Comparison of ENCODE assay signal across 10 cellular contexts in the genomic region with DNA sequence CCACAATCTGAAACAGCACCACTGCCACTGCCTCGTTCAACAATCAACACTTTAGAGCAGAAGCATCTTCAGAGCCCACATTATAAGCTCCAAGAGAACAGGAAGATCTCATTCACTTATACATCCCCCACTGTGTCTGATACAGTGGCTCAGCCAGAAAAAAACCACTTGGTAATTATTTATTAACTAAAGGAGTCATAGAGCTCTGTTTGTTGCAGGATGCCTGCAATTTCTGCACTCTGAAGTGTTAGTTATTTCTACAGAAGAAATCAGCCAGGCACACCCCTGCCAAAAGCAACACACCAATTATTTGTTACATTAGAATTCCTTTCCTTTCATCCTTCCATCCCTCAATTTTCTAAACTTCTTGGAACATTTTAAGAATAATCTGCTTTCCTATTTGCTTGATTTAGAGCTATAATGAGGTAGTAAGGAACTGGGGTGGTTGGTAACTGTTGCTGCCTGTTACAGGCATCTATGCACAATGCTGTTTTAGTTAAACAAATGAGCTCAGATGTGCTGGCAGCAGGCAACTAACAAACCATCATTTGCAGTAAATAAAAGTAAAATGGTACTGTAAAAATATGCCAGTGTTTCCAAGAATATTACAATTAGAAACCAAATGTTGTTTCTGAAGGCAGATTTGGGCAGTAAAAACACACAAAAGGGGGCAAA. TPM values are rescaled to one million over a fixed set of nuclear protein-coding genes. Genes with fewer than 3 reads are reported as not detected.
A peak's percentile ranks its signal among the peaks of the same experiment; 100 is the strongest.
DNase-seq lines count a peak whose midpoint lies in the region; ATAC-seq and TF ChIP-seq lines count a peak whose summit lies in the region.
"Had no signal": no experiment of that assay in that cellular context is flagged by ENCODE, and none has a peak within 500 bp of the region (broad histone marks: within the 10 kb centered on the region; RNA-seq: fewer than 3 reads in every experiment).

No MANE protein-coding gene starts in this region.

- H3K79me2 ChIP-seq in GM23338 (replicated peaks; ENCODE audit: insufficient read depth), result peaks cover 12% of the 10 kb centered on the region

- H3K4me3 ChIP-seq in GM23338 (no peak overlapping the region), testis (no peak overlapping the region)
- H3K4me3 ChIP-seq: mucosa of descending colon had no signal

- H3K9me3 ChIP-seq in testis, result no peaks in the 10 kb centered on the region
- H3K9me3 ChIP-seq: mucosa of descending colon had no signal

- no peaks in the 10 kb centered on the region for H3K9me2 ChIP-seq in GM23338 (ENCODE audit: insufficient read depth)

- H3K4me1 ChIP-seq in GM23338 (ENCODE audit: insufficient read depth) (peaks cover 10% of the 10 kb centered on the region), testis (peaks cover 8% of the 10 kb centered on the region)

- H3K36me3 Mint-ChIP-seq in GM23338 (ENCODE audit: low read depth) (peaks cover 3% of the 10 kb centered on the region; the same call in 2 of the 3 replicates), memory B cell (peaks cover 5% of the 10 kb centered on the region)
- peaks cover 4% of the 10 kb centered on the region for H3K36me3 Mint-ChIP-seq in activated naive CD4-positive, alpha-beta T cell treated with anti-CD3 and anti-CD28 coated beads for 36 hours (ENCODE audit: low read depth)

- peak; percentile 90 for DNase-seq in DMS53 (lab: John Stamatoyannopoulos, UW)
- DNase-seq in GM23338 (ENCODE audit: low spot score), result no peak
- peak; percentile 27 for DNase-seq in amniotic epithelial cell (ENCODE audit: low read depth)
- DNase-seq in memory B cell (ENCODE audit: low spot score in 2 of 2), result no peak
- no peak for DNase-seq in D341Med (ENCODE audit: low spot score)
- DNase-seq in anterior cingulate cortex (lab: John Stamatoyannopoulos, UW), result no peak
- DNase-seq in testis, result no peak
- DNase-seq in activated naive CD4-positive, alpha-beta T cell treated with anti-CD3 and anti-CD28 coated beads for 36 hours, result no peak
- DNase-seq: DND-41, mucosa of descending colon had no signal

- H3K9me3 Mint-ChIP-seq in GM23338 (no peaks in the 10 kb centered on the region), memory B cell (no peaks in the 10 kb centered on the region)
- peaks cover 5% of the 10 kb centered on the region for H3K9me3 Mint-ChIP-seq in activated naive CD4-positive, alpha-beta T cell treated with anti-CD3 and anti-CD28 coated beads for 36 hours

- H3F3A ChIP-seq in GM23338 (replicated peaks; ENCODE audit: low read depth), result no peaks in the 10 kb centered on the region

- no peak for TF ChIP-seq POLR2A in testis (IDR thresholded peaks at IDR 0.05)

- TF ChIP-seq CTCF in GM23338 (conservative IDR thresholded peaks at IDR 0.05; ENCODE audit: low read depth in 2 of 2), result no peak
- TF ChIP-seq CTCF in testis (IDR thresholded peaks at IDR 0.05), result no peak

- ATAC-seq in GM23338 (no peak), memory B cell (ENCODE audit: low read depth) (no peak)
- ATAC-seq: mucosa of descending colon had no signal

- H4K20me1 ChIP-seq in GM23338 (replicated peaks; ENCODE audit: insufficient read depth), result no peaks in the 10 kb centered on the region; the same call in 1 of the 2 replicates

- H3K4me1 Mint-ChIP-seq in GM23338 (peaks cover 16% of the 10 kb centered on the region), memory B cell (peaks cover 40% of the 10 kb centered on the region)
- H3K4me1 Mint-ChIP-seq in activated naive CD4-positive, alpha-beta T cell treated with anti-CD3 and anti-CD28 coated beads for 36 hours (ENCODE audit: low read depth), result peaks cover 43% of the 10 kb centered on the region

- H3K27ac Mint-ChIP-seq in GM23338 (no peak overlapping the region), memory B cell (peak overlapping the region; percentile 66)
- H3K27ac Mint-ChIP-seq in activated naive CD4-positive, alpha-beta T cell treated with anti-CD3 and anti-CD28 coated beads for 36 hours, result no peak overlapping the region

- H3K27me3 Mint-ChIP-seq in GM23338 (ENCODE audit: insufficient read depth, low read depth, poor library complexity) (no peaks in the 10 kb centered on the region), memory B cell (no peaks in the 10 kb centered on the region)
- H3K27me3 Mint-ChIP-seq in activated naive CD4-positive, alpha-beta T cell treated with anti-CD3 and anti-CD28 coated beads for 36 hours (ENCODE audit: low read depth), result no peaks in the 10 kb centered on the region

- H3K4me3 Mint-ChIP-seq in GM23338, result no peak overlapping the region
- no peak overlapping the region for H3K4me3 Mint-ChIP-seq in memory B cell
- H3K4me3 Mint-ChIP-seq in activated naive CD4-positive, alpha-beta T cell treated with anti-CD3 and anti-CD28 coated beads for 36 hours, result no peak overlapping the region

- no peak overlapping the region for H3K27ac ChIP-seq in GM23338 (ENCODE audit: low read depth)
- H3K27ac ChIP-seq in testis, result no peak overlapping the region

- intact Hi-C loops in testis (cut with DNase I; ENCODE audit: low total_unique reads), result no loop called here
- intact Hi-C loops in activated naive CD4-positive, alpha-beta T cell treated with anti-CD3 and anti-CD28 coated beads for 36 hours (cut with micrococcal nuclease), result no loop called here

- CTCF ChIA-PET in activated naive CD4-positive, alpha-beta T cell treated with anti-CD3 and anti-CD28 coated beads for 36 hours (lab: Charles Lee), result interaction anchor here (0.6 kb wide), 1 partner anchor 10 kb away, joined by 5 read pairs; no protein-coding TSS in a partner anchor

- H3K4me2 ChIP-seq in GM23338, result peak overlapping the region; percentile 27; the same call in 1 of the 2 replicates

- no peaks in the 10 kb centered on the region for H3K36me3 ChIP-seq in GM23338 (ENCODE audit: insufficient read depth)
- no peaks in the 10 kb centered on the region for H3K36me3 ChIP-seq in testis (ENCODE audit: low read depth, missing control alignments)

- H3K27me3 ChIP-seq in GM23338 (ENCODE audit: insufficient read depth), result no peaks in the 10 kb centered on the region
- no peaks in the 10 kb centered on the region for H3K27me3 ChIP-seq in testis

- WGBS in testis, 2 donors, result 29 to 50% methylated on average over 1 of the region's 1 CpG

- no peak overlapping the region for H2AFZ ChIP-seq in GM23338

TF ChIP-seq in GM23338, 12 proteins besides CTCF, POLR2A, EP300 and RAD21 (continues in another document):
- TF ChIP-seq NANOG (IDR thresholded peaks at IDR 0.05; ENCODE audit: borderline replicate concordance) (no peak), ZNF331 (CRISPR knock-in tag; IDR thresholded peaks at IDR 0.05; ENCODE audit: low read depth) (no peak), JUNB (IDR thresholded peaks at IDR 0.05; ENCODE audit: unreplicated experiment) (no peak), STAT1 (IDR thresholded peaks at IDR 0.05; ENCODE audit: unreplicated experiment) (no peak), EZH2 (IDR thresholded peaks at IDR 0.05; ENCODE audit: low read depth, unreplicated experiment) (no peak), ETS1 (IDR thresholded peaks at IDR 0.05) (no peak)

RNA-seq across cellular contexts. Expression of gene DYM, which starts 59.9 kb away (rescaled TPM):
- total RNA-seq in GM23338 (2014; rRNA removed; shearing (Covaris generic)), result 74.4 and 74.6 TPM in 2 replicates
- 31.0 and 33.9 TPM in 2 replicates for polyA plus RNA-seq in GM23338 (2016; fragmentation: Nextera tagmentation; extraction: Ambion mirVana)
- 100 to 1,000 TPM in 1 of 2 donors, 10 to 100 TPM in 1; 61.3 to 104 TPM for total RNA-seq in testis
- 110 TPM for polyA plus RNA-seq in testis (ENCODE audit: insufficient read depth, low read depth, low replicate concordance)
- total RNA-seq in activated naive CD4-positive, alpha-beta T cell treated with anti-CD3 and anti-CD28 coated beads for 36 hours, result 10 to 100 TPM; 60.2 to 61.2 TPM

Comparison
In these comparisons a context has a peak if more than half of its experiments do, and no peak if none do; other contexts are left out.
1. DNase-seq: peak in DMS53 (single experiment) and amniotic epithelial cell (single experiment); none in GM23338 (single experiment), memory B cell (0 of 2), D341Med (single experiment), anterior cingulate cortex (0 of 58), testis (single experiment) and activated naive CD4-positive, alpha-beta T cell treated with anti-CD3 and anti-CD28 coated beads for 36 hours (single experiment).